Comparison of ENCODE assay signal across 12 cellular contexts in genomic region chr9:5764130-5764868, GRCh38.
A peak's percentile ranks its signal among the peaks of the same experiment; 100 is the strongest.
DNase-seq lines count a peak whose midpoint lies in the region; ATAC-seq and TF ChIP-seq lines count a peak whose summit lies in the region.
"Had no signal": no experiment of that assay in that cellular context is flagged by ENCODE, and none has a peak within 500 bp of the region (broad histone marks: within the 10 kb centered on the region; RNA-seq: fewer than 3 reads in every experiment).

No MANE protein-coding gene starts in this region.

- no peak overlapping the region for H3K9ac ChIP-seq in mesenchymal stem cell (ENCODE audit: low read length)

- TF ChIP-seq CTCF in prostate gland (IDR thresholded peaks at IDR 0.05), result no peak

- no peak overlapping the region for H2AK5ac ChIP-seq in mesenchymal stem cell (ENCODE audit: low read length, severe bottlenecking)

- H3K27ac Mint-ChIP-seq in activated T-helper 2 cell treated with anti-CD3 and anti-CD28 coated beads, Interferon-gamma antibody, Interleukin-2, Interleukin-4, amounts not matched to agents 10 μg/mL and 5 μg/mL and 100 μg/mL, durations not matched to agents 14 hours and 24 hours and 36 hours, result peak overlapping the region; percentile 61

- H3K79me1 ChIP-seq in mesenchymal stem cell (replicated peaks; ENCODE audit: low read length, poor library complexity, severe bottlenecking), result peaks cover 13% of the 10 kb centered on the region

- H3K9me3 ChIP-seq in mesenchymal stem cell (ENCODE audit: control insufficient read depth, low read length) (no peaks in the 10 kb centered on the region), prostate gland (no peaks in the 10 kb centered on the region)
- H3K9me3 ChIP-seq: neutrophil had no signal

- no peak overlapping the region for H3K27ac ChIP-seq in mesenchymal stem cell (ENCODE audit: low read length, poor library complexity, severe bottlenecking)
- no peak overlapping the region for H3K27ac ChIP-seq in prostate gland
- H3K27ac ChIP-seq: neutrophil had no signal

- no peaks in the 10 kb centered on the region for H3K27me3 Mint-ChIP-seq in activated T-helper 2 cell treated with anti-CD3 and anti-CD28 coated beads, Interferon-gamma antibody, Interleukin-2, Interleukin-4, amounts not matched to agents 10 μg/mL and 5 μg/mL and 100 μg/mL, durations not matched to agents 14 hours and 24 hours and 36 hours (ENCODE audit: low read depth)

- H2AFZ ChIP-seq in mesenchymal stem cell (ENCODE audit: low read depth, low read length), result no peak overlapping the region

- H3K4ac ChIP-seq in mesenchymal stem cell (ENCODE audit: low read depth in 1 of 2, low read length in 2 of 2), result no peak overlapping the region

- peaks cover 43% of the 10 kb centered on the region for H3K4me1 Mint-ChIP-seq in activated T-helper 2 cell treated with anti-CD3 and anti-CD28 coated beads, Interferon-gamma antibody, Interleukin-2, Interleukin-4, amounts not matched to agents 10 μg/mL and 5 μg/mL and 100 μg/mL, durations not matched to agents 14 hours and 24 hours and 36 hours (ENCODE audit: low read depth)

- H3K18ac ChIP-seq in mesenchymal stem cell (ENCODE audit: low read depth in 1 of 2, low read length in 2 of 2), result no peak overlapping the region

- H2BK12ac ChIP-seq in mesenchymal stem cell (ENCODE audit: low read length in 2 of 2), result no peak overlapping the region

- H3K4me3 ChIP-seq in mesenchymal stem cell (ENCODE audit: insufficient read depth in 1 of 2, low read depth in 1 of 2, low read length in 2 of 2) (no peak overlapping the region), prostate gland (no peak overlapping the region)

- no peak overlapping the region for H2BK120ac ChIP-seq in mesenchymal stem cell (ENCODE audit: low read depth, low read length)

- intact Hi-C loops in activated T-helper 2 cell treated with anti-CD3 and anti-CD28 coated beads, Interferon-gamma antibody, Interleukin-2, Interleukin-4, amounts not matched to agents 10 μg/mL and 5 μg/mL and 100 μg/mL, durations not matched to agents 14 hours and 24 hours and 36 hours (cut with micrococcal nuclease), result loop anchor here (5.0 to 10.0 kb wide), 2 partner anchors 137 to 309 kb away; partner anchors contain the start of genes CD274 and RIC1
- intact Hi-C loops in prostate gland (cut with DNase I), result no loop called here

- WGBS in mesenchymal stem cell, result no CpG with 5 or more reads among the region's 1 CpG
- WGBS in prostate gland, result 91% methylated on average over 1 of the region's 1 CpG

- no peak overlapping the region for H3K23ac ChIP-seq in mesenchymal stem cell (ENCODE audit: low read length in 2 of 2)

- no peak overlapping the region for H2BK15ac ChIP-seq in mesenchymal stem cell (ENCODE audit: low read depth, poor library complexity, severe bottlenecking)

- H3K9me3 Mint-ChIP-seq in activated T-helper 2 cell treated with anti-CD3 and anti-CD28 coated beads, Interferon-gamma antibody, Interleukin-2, Interleukin-4, amounts not matched to agents 10 μg/mL and 5 μg/mL and 100 μg/mL, durations not matched to agents 14 hours and 24 hours and 36 hours, result no peaks in the 10 kb centered on the region

- H3K4me3 Mint-ChIP-seq in activated T-helper 2 cell treated with anti-CD3 and anti-CD28 coated beads, Interferon-gamma antibody, Interleukin-2, Interleukin-4, amounts not matched to agents 10 μg/mL and 5 μg/mL and 100 μg/mL, durations not matched to agents 14 hours and 24 hours and 36 hours (ENCODE audit: low read depth), result no peak overlapping the region

- H3K36me3 Mint-ChIP-seq in activated T-helper 2 cell treated with anti-CD3 and anti-CD28 coated beads, Interferon-gamma antibody, Interleukin-2, Interleukin-4, amounts not matched to agents 10 μg/mL and 5 μg/mL and 100 μg/mL, durations not matched to agents 14 hours and 24 hours and 36 hours (ENCODE audit: low read depth), result peaks cover 83% of the 10 kb centered on the region

- no peak overlapping the region for H3K4me2 ChIP-seq in mesenchymal stem cell (ENCODE audit: low read length, poor library complexity, severe bottlenecking)

- no peak overlapping the region for H4K8ac ChIP-seq in mesenchymal stem cell (ENCODE audit: low read length)

- H3K27me3 ChIP-seq in mesenchymal stem cell (ENCODE audit: control insufficient read depth in 1 of 2, insufficient read depth in 1 of 2, low read length in 2 of 2) (no peaks in the 10 kb centered on the region), prostate gland (replicated peaks; ENCODE audit: insufficient read depth) (no peaks in the 10 kb centered on the region)
- H3K27me3 ChIP-seq: neutrophil had no signal

- H3K4me1 ChIP-seq in mesenchymal stem cell (ENCODE audit: control insufficient read depth, insufficient read depth, low read depth, low read length) (no peaks in the 10 kb centered on the region), prostate gland (replicated peaks) (no peaks in the 10 kb centered on the region)

- ATAC-seq in GM18517 (IDR thresholded peaks at IDR 0.05; ENCODE audit: unreplicated experiment) (peak; percentile 81), GM19467 (IDR thresholded peaks at IDR 0.05; ENCODE audit: unreplicated experiment) (peak; percentile 85), HG03095 (IDR thresholded peaks at IDR 0.05; ENCODE audit: unreplicated experiment) (peak; percentile 87)
- ATAC-seq: HepG2, Panc1 had no signal

- no peak for DNase-seq in activated T-helper 2 cell treated with anti-CD3 and anti-CD28 coated beads, Interferon-gamma antibody, Interleukin-2, Interleukin-4, amounts not matched to agents 10 μg/mL and 5 μg/mL and 100 μg/mL, durations not matched to agents 14 hours and 24 hours and 36 hours (ENCODE audit: low spot score)
- no peak for DNase-seq in mesenchymal stem cell
- no peak for DNase-seq in prostate gland (ENCODE audit: low spot score)
- DNase-seq in stimulated activated CD4-positive, alpha-beta T cell treated with anti-CD3 and anti-CD28 coated beads, Interleukin-2, amount 100 ng/mL, for 48 hours, result no peak
- DNase-seq in HPDE6-E6E7 (ENCODE audit: extremely low spot score), result no peak
- DNase-seq: activated CD8-positive, alpha-beta memory T cell treated with anti-CD3 and anti-CD28 coated beads for 24 hours had no signal

- no peak overlapping the region for H4K91ac ChIP-seq in mesenchymal stem cell (ENCODE audit: low read length)

- H3K36me3 ChIP-seq in mesenchymal stem cell (ENCODE audit: control insufficient read depth in 1 of 2, insufficient read depth in 2 of 2, low read depth in 1 of 2, low read length in 2 of 2) (peaks cover 25 to 95% of the 10 kb centered on the region in 2 experiments), prostate gland (peaks cover 0 to 8% of the 10 kb centered on the region in 2 donors)

- TF ChIP-seq POLR2A in prostate gland (IDR thresholded peaks at IDR 0.05), result no peak

- H2BK5ac ChIP-seq in mesenchymal stem cell (ENCODE audit: low read depth, low read length, poor library complexity, severe bottlenecking), result no peak overlapping the region

- H3K14ac ChIP-seq in mesenchymal stem cell (ENCODE audit: low read length in 2 of 2), result no peak overlapping the region
